ENCODE assay signal across 8 cellular contexts in genomic region chr19:17511724-17512573, GRCh38. TPM values are rescaled to one million over a fixed set of nuclear protein-coding genes. Genes with fewer than 3 reads are reported as not detected.
DNase-seq lines count a peak whose midpoint lies in the region; ATAC-seq and TF ChIP-seq lines count a peak whose summit lies in the region.

No MANE protein-coding gene starts in this region.

- H3K4me3 ChIP-seq in MM.1S (ENCODE audit: low read length) (peak overlapping the region; percentile 90), right cardiac atrium (ENCODE audit: low read length) (peak overlapping the region; percentile 77), rectal smooth muscle tissue (ENCODE audit: low read length) (peak overlapping the region; percentile 90), vagina (peak overlapping the region; percentile 91)

- H3K9me3 Mint-ChIP-seq in T-cell: no peaks in the 10 kb centered on the region

- H3K27me3 ChIP-seq in MM.1S (replicated peaks; ENCODE audit: insufficient read depth, low read length) (no peaks in the 10 kb centered on the region), right cardiac atrium (ENCODE audit: control insufficient read depth, insufficient read depth) (no peaks in the 10 kb centered on the region), rectal smooth muscle tissue (ENCODE audit: control insufficient read depth, insufficient read depth, low read length) (no peaks in the 10 kb centered on the region), vagina (no peaks in the 10 kb centered on the region)

- H3K4me2 ChIP-seq in MM.1S (ENCODE audit: low read depth, low read length): peak overlapping the region; percentile 91

- POLR2A ChIA-PET in GM10248 (lab: Yijun Ruan, JAX) (interaction anchor here (0.8 to 1.6 kb wide), 4 partner anchors 10 to 347 kb away, joined by 3 to 12 read pairs (median 5); no protein-coding TSS in a partner anchor), T-cell (lab: Charles Lee) (no interaction called here)

- no peaks in the 10 kb centered on the region for H3K9me2 ChIP-seq in MM.1S (replicated peaks; ENCODE audit: insufficient read depth, low read length)

- intact Hi-C loops in right cardiac atrium (cut with DNase I): no loop called here
- intact Hi-C loops in vagina (cut with DNase I): no loop called here

- CTCF ChIA-PET in GM10248 (lab: Yijun Ruan, JAX): interaction anchor here (0.7 to 9.0 kb wide), 9 partner anchors 8 to 114 kb away, joined by 3 to 87 read pairs (median 4); no protein-coding TSS in a partner anchor
- CTCF ChIA-PET in T-cell (lab: Charles Lee): interaction anchor here (0.5 to 1.1 kb wide), 4 partner anchors 15 to 421 kb away, joined by 3 to 5 read pairs (median 4); partner anchors contain the start of gene CCDC124 (in 1 of the 2)

- peak; percentile 90 for DNase-seq in GM10248 (ENCODE audit: extremely low spot score)
- DNase-seq in HCEC 1CT: peak; percentile 81
- DNase-seq in MM.1S: peak; percentile 56
- DNase-seq in T-cell: peak; percentile 70 to 91 (median 86)
- DNase-seq in amniotic epithelial cell (ENCODE audit: low read depth): peak; percentile 77
- DNase-seq in right cardiac atrium: peak; percentile 90 to 96 (median 95)
- peak in 1 of 2 donors; percentile 93 for DNase-seq in vagina (ENCODE audit: extremely low spot score in 2 of 2)

- TF ChIP-seq CTCF in GM10248 (IDR thresholded peaks at IDR 0.05; ENCODE audit: control extremely low read depth, extremely low read depth, low read depth, missing control alignments) (peak; percentile 61), MM.1S (IDR thresholded peaks at IDR 0.05; ENCODE audit: low read length) (no peak), vagina (IDR thresholded peaks at IDR 0.05) (peak in 2 of 3 experiments; percentile 4 to 15)

- no peak for TF ChIP-seq POLR2A in vagina (IDR thresholded peaks at IDR 0.05)

- H3K4me3 Mint-ChIP-seq in T-cell: peak overlapping the region; percentile 98 to 99 (median 99)

- peak overlapping the region; percentile 94 for H3K9ac ChIP-seq in MM.1S (ENCODE audit: low read length)
- H3K9ac ChIP-seq in rectal smooth muscle tissue (ENCODE audit: low read length): peak overlapping the region; percentile 91

- H3K27ac Mint-ChIP-seq in T-cell: peak overlapping the region; percentile 89 to 90

- WGBS in right cardiac atrium: under 1% methylated on average over 82 of the region's 82 CpGs

- H3K36me3 ChIP-seq in MM.1S (replicated peaks; ENCODE audit: insufficient read depth, low read length) (no peaks in the 10 kb centered on the region), rectal smooth muscle tissue (ENCODE audit: control insufficient read depth, insufficient read depth, low read length) (peaks cover 7% of the 10 kb centered on the region), vagina (peaks cover 0 to 12% of the 10 kb centered on the region in 2 donors)

- peak overlapping the region; percentile 92 for H2AFZ ChIP-seq in MM.1S (ENCODE audit: low read length)

- peaks cover 4% of the 10 kb centered on the region; the same call in 1 of the 2 replicates for H3F3A ChIP-seq in MM.1S (ENCODE audit: insufficient read depth, low read length)

- no peaks in the 10 kb centered on the region for H3K27me3 Mint-ChIP-seq in T-cell

- no peaks in the 10 kb centered on the region for H4K20me1 ChIP-seq in MM.1S (ENCODE audit: insufficient read depth, low read length)

- ATAC-seq in T-cell (replicated peaks in 1 of 4): peak; percentile 72 to 80 (median 76)
- peak; percentile 81 to 82 for ATAC-seq in right cardiac atrium

- H3K79me2 ChIP-seq in MM.1S (ENCODE audit: low read length): peaks cover 13% of the 10 kb centered on the region

- H3K9me3 ChIP-seq in MM.1S (replicated peaks; ENCODE audit: insufficient read depth, low read length) (no peaks in the 10 kb centered on the region), right cardiac atrium (ENCODE audit: control insufficient read depth, low read length) (no peaks in the 10 kb centered on the region), vagina (no peaks in the 10 kb centered on the region)

- H3K27ac ChIP-seq in MM.1S (ENCODE audit: low read length) (peak overlapping the region; percentile 63; the same call in 1 of the 2 replicates), right cardiac atrium (ENCODE audit: low read length) (peak overlapping the region; percentile 92), rectal smooth muscle tissue (ENCODE audit: low read depth, low read length) (peak overlapping the region; percentile 99), vagina (peak overlapping the region; percentile 98)

- H3K4me1 ChIP-seq in MM.1S (ENCODE audit: low read length) (0 out of 2 replicates have a peak, but pooled peaks cover 4% of the 10 kb centered on the region), right cardiac atrium (ENCODE audit: control insufficient read depth, insufficient read depth, low read length) (peaks cover 7% of the 10 kb centered on the region), rectal smooth muscle tissue (ENCODE audit: control insufficient read depth, insufficient read depth, low read length) (peaks cover 6% of the 10 kb centered on the region), vagina (peaks cover 43% of the 10 kb centered on the region)

- peaks cover 35 to 49% (median 36%) of the 10 kb centered on the region in 3 donors for H3K4me1 Mint-ChIP-seq in T-cell

- peaks cover 9% of the 10 kb centered on the region for H3K36me3 Mint-ChIP-seq in T-cell

RNA-seq across cellular contexts. Expression of gene PGLS, which starts 0.5 kb away (rescaled TPM):
- total RNA-seq in T-cell (100 to 1,000 TPM in 1 of 5 donors, 10 to 100 TPM in 4; 46.2 to 103 (median 77.5) TPM), right cardiac atrium (10 to 100 TPM; 28.1 to 32.3 (median 30.1) TPM), vagina (134 TPM)
- polyA plus RNA-seq in right cardiac atrium: 33.4 TPM

RNA-seq across cellular contexts. Expression of gene SLC27A1, which starts 41.6 kb away (rescaled TPM):
- total RNA-seq in T-cell (10 to 100 TPM in 3 of 5 donors, 1 to 10 TPM in 2; 5.9 to 13.3 (median 10.5) TPM), right cardiac atrium (10 to 100 TPM; 28.2 to 63.6 (median 42.9) TPM), vagina (22.1 TPM)
- polyA plus RNA-seq in right cardiac atrium: 36.8 TPM

RNA-seq across cellular contexts. Expression of gene COLGALT1, which starts 43.5 kb away (rescaled TPM):
- total RNA-seq in T-cell (10 to 100 TPM; 43.0 to 78.1 (median 70.8) TPM), right cardiac atrium (10 to 100 TPM; 25.1 to 36.3 (median 35.1) TPM), vagina (55.0 TPM)
- 19.0 TPM for polyA plus RNA-seq in right cardiac atrium

RNA-seq across cellular contexts. Expression of gene NXNL1, which starts 51.2 kb away (rescaled TPM):
- total RNA-seq in T-cell: not detected
- under 1 TPM in 2 of 4 donors, not detected in 2; 0.29 to 0.45 TPM for total RNA-seq in right cardiac atrium
- polyA plus RNA-seq in right cardiac atrium: 0.63 TPM
- total RNA-seq in vagina: not detected
